Comparison of ENCODE assay signal across 2 cellular contexts in genomic region chr16:27253526-27253930, GRCh38.
TF ChIP-seq lines count a peak whose summit lies in the region.

No MANE protein-coding gene starts in this region.

TF ChIP-seq in GM12878, 131 proteins besides CTCF, POLR2A, EP300 and RAD21:
- TF ChIP-seq EGR1 (IDR thresholded peaks at IDR 0.05; ENCODE audit: borderline replicate concordance in 1 of 2, low read depth in 2 of 2, low read length in 2 of 2) (no peak), IKZF2 (IDR thresholded peaks at IDR 0.05) (no peak), SMAD1 (IDR thresholded peaks at IDR 0.05; ENCODE audit: low read depth, partially characterized antibody) (no peak), HDAC6 (IDR thresholded peaks at IDR 0.05; ENCODE audit: unreplicated experiment) (no peak), GATAD2B (conservative IDR thresholded peaks at IDR 0.05; ENCODE audit: low read depth) (no peak), MAX (IDR thresholded peaks at IDR 0.05; ENCODE audit: low read depth, low read length) (no peak), SRF (IDR thresholded peaks at IDR 0.05; ENCODE audit: low read depth in 2 of 2, low read length in 2 of 2) (no peak), SREBF2 (IDR thresholded peaks at IDR 0.05; ENCODE audit: low read length) (no peak), STAT1 (conservative IDR thresholded peaks at IDR 0.05) (no peak), MYB (IDR thresholded peaks at IDR 0.05; ENCODE audit: borderline replicate concordance, low read depth, low read length) (no peak)

TF ChIP-seq in GM12891, 5 proteins besides CTCF, POLR2A, EP300 and RAD21:
- TF ChIP-seq TAF1 (IDR thresholded peaks at IDR 0.05; ENCODE audit: low read depth, low read length) (no peak), PAX5 (IDR thresholded peaks at IDR 0.05; ENCODE audit: insufficient read depth, low read length, severe bottlenecking) (no peak), POU2F2 (IDR thresholded peaks at IDR 0.05; ENCODE audit: low read depth, low read length) (no peak), SPI1 (IDR thresholded peaks at IDR 0.05; ENCODE audit: low read depth, low read length) (no peak), POLR2AphosphoS5 (IDR thresholded peaks at IDR 0.05; ENCODE audit: low read depth, low read length) (no peak)
